Comparison of ENCODE assay signal across 1 cellular context in genomic region chr11:43987384-43988039, GRCh38.
TF ChIP-seq lines count a peak whose summit lies in the region.

No MANE protein-coding gene starts in this region.

TF ChIP-seq in HepG2, 621 proteins besides CTCF, POLR2A, EP300 and RAD21 (continued from another document):
- TF ChIP-seq BCL3 (CRISPR knock-in tag; IDR thresholded peaks at IDR 0.05) (no peak), GABPA (IDR thresholded peaks at IDR 0.05; ENCODE audit: low read depth, low read length) (no peak), GABPA (CRISPR knock-in tag; IDR thresholded peaks at IDR 0.05; ENCODE audit: low read depth) (0 out of 2 replicates have a peak, but pooled peaks have one; percentile 23), ZNF281 (CRISPR knock-in tag; IDR thresholded peaks at IDR 0.05; ENCODE audit: borderline replicate concordance) (peak; percentile 13; the same call in 1 of the 2 replicates), GABPB1 (CRISPR knock-in tag; IDR thresholded peaks at IDR 0.05) (peak; percentile 40; the same call in 1 of the 2 replicates)
